In genomic region chr1:51491166-51491981, GRCh38 we compare ENCODE assay signal across 9 cellular contexts. TPM values are rescaled to one million over a fixed set of nuclear protein-coding genes. Genes with fewer than 3 reads are reported as not detected.
DNase-seq lines count a peak whose midpoint lies in the region; ATAC-seq and TF ChIP-seq lines count a peak whose summit lies in the region.
"Had no signal": no experiment of that assay in that cellular context is flagged by ENCODE, and none has a peak within 500 bp of the region (broad histone marks: within the 10 kb centered on the region; RNA-seq: fewer than 3 reads in every experiment).

No MANE protein-coding gene starts in this region.

- H3K4me1 ChIP-seq in PC-9 (replicated peaks; ENCODE audit: insufficient read depth) (peaks cover 19% of the 10 kb centered on the region), mucosa of descending colon (ENCODE audit: low read depth) (peaks cover 47% of the 10 kb centered on the region)

- H3K36me3 ChIP-seq in PC-9 (ENCODE audit: low read depth): 0 out of 2 replicates have a peak, but pooled peaks cover 7% of the 10 kb centered on the region
- no peaks in the 10 kb centered on the region for H3K36me3 ChIP-seq in mucosa of descending colon (ENCODE audit: low read depth)
- H3K36me3 ChIP-seq: brain microvascular endothelial cell had no signal

- H3K79me2 ChIP-seq in PC-9 (ENCODE audit: low read depth): peaks cover 87% of the 10 kb centered on the region

- H3K4me3 ChIP-seq in GM12865 (ENCODE audit: low read depth, low read length) (peak overlapping the region; percentile 36; the same call in 1 of the 2 replicates), PC-9 (no peak overlapping the region), mucosa of descending colon (no peak overlapping the region)

- peak overlapping the region; percentile 23; the same call in 1 of the 2 replicates for H3K27ac ChIP-seq in PC-9
- H3K27ac ChIP-seq: brain microvascular endothelial cell had no signal

- intact Hi-C loops in PC-9 (cut with micrococcal nuclease; ENCODE audit: unreplicated experiment): no loop called here
- intact Hi-C loops in mucosa of descending colon (cut with DNase I, micrococcal nuclease): no loop called here
- intact Hi-C loops in activated T-helper 2 cell treated with anti-CD3 and anti-CD28 coated beads, Interferon-gamma antibody, Interleukin-2, Interleukin-4, amounts not matched to agents 10 μg/mL and 5 μg/mL and 100 μg/mL, durations not matched to agents 14 hours and 24 hours and 36 hours (cut with micrococcal nuclease): no loop called here

- H3K27ac Mint-ChIP-seq in activated T-helper 2 cell treated with anti-CD3 and anti-CD28 coated beads, Interferon-gamma antibody, Interleukin-2, Interleukin-4, amounts not matched to agents 10 μg/mL and 5 μg/mL and 100 μg/mL, durations not matched to agents 14 hours and 24 hours and 36 hours: no peak overlapping the region

- peaks cover 10% of the 10 kb centered on the region for H3K36me3 Mint-ChIP-seq in activated T-helper 2 cell treated with anti-CD3 and anti-CD28 coated beads, Interferon-gamma antibody, Interleukin-2, Interleukin-4, amounts not matched to agents 10 μg/mL and 5 μg/mL and 100 μg/mL, durations not matched to agents 14 hours and 24 hours and 36 hours (ENCODE audit: low read depth)

- no TSS peak for BruUV-seq in PC-9 (replicated peaks; lab: Mats Ljungman, UMichigan)

- POLR2A ChIA-PET in PC-9 (lab: Charles Lee; ENCODE audit: unreplicated experiment): interaction anchor here (0.6 kb wide), 1 partner anchor 64 kb away, joined by 4 read pairs; no protein-coding TSS in a partner anchor

- no peaks in the 10 kb centered on the region for H3K27me3 ChIP-seq in PC-9 (ENCODE audit: insufficient read depth, low read depth)
- H3K27me3 ChIP-seq: brain microvascular endothelial cell had no signal

- ATAC-seq in GM21717 (IDR thresholded peaks at IDR 0.05; ENCODE audit: unreplicated experiment): peak; percentile 60
- ATAC-seq in mucosa of descending colon: peak; percentile 92

- TF ChIP-seq CTCF in GM12865 (IDR thresholded peaks at IDR 0.05; ENCODE audit: insufficient read depth, low read depth, low read length, missing control alignments) (no peak), PC-9 (conservative IDR thresholded peaks at IDR 0.05) (no peak), mucosa of descending colon (IDR thresholded peaks at IDR 0.05) (no peak)

- no peak overlapping the region for H3K4me3 Mint-ChIP-seq in activated T-helper 2 cell treated with anti-CD3 and anti-CD28 coated beads, Interferon-gamma antibody, Interleukin-2, Interleukin-4, amounts not matched to agents 10 μg/mL and 5 μg/mL and 100 μg/mL, durations not matched to agents 14 hours and 24 hours and 36 hours (ENCODE audit: low read depth)

- peaks cover 25% of the 10 kb centered on the region for H3K4me1 Mint-ChIP-seq in activated T-helper 2 cell treated with anti-CD3 and anti-CD28 coated beads, Interferon-gamma antibody, Interleukin-2, Interleukin-4, amounts not matched to agents 10 μg/mL and 5 μg/mL and 100 μg/mL, durations not matched to agents 14 hours and 24 hours and 36 hours (ENCODE audit: low read depth)

- H2AFZ ChIP-seq in PC-9: no peak overlapping the region

- H3K9me3 ChIP-seq in PC-9 (ENCODE audit: insufficient read depth, low read depth) (no peaks in the 10 kb centered on the region), mucosa of descending colon (no peaks in the 10 kb centered on the region)

- H3K9me2 ChIP-seq in PC-9 (ENCODE audit: insufficient read depth): no peaks in the 10 kb centered on the region

- H4K20me1 ChIP-seq in PC-9 (ENCODE audit: insufficient read depth): peaks cover 9% of the 10 kb centered on the region; the same call in 1 of the 2 replicates

- no peaks in the 10 kb centered on the region for H3K27me3 Mint-ChIP-seq in activated T-helper 2 cell treated with anti-CD3 and anti-CD28 coated beads, Interferon-gamma antibody, Interleukin-2, Interleukin-4, amounts not matched to agents 10 μg/mL and 5 μg/mL and 100 μg/mL, durations not matched to agents 14 hours and 24 hours and 36 hours (ENCODE audit: low read depth)

- CTCF ChIA-PET in PC-9 (lab: Charles Lee): interaction anchor here (0.6 to 0.8 kb wide), 2 partner anchors 12 to 313 kb away, joined by 5 to 8 read pairs; no protein-coding TSS in a partner anchor

- H3K4me2 ChIP-seq in PC-9: peak overlapping the region; percentile 40

- peaks cover 27% of the 10 kb centered on the region; the same call in 1 of the 2 replicates for H3F3A ChIP-seq in PC-9 (ENCODE audit: insufficient read depth, low read depth)

- peak; percentile 53 for DNase-seq in GM12865 (ENCODE audit: low read depth)
- DNase-seq in PC-9: peak in 1 of 2 experiments; percentile 38
- DNase-seq in mucosa of descending colon: peak in 2 of 3 donors; percentile 38 to 60
- DNase-seq in activated T-helper 2 cell treated with anti-CD3 and anti-CD28 coated beads, Interferon-gamma antibody, Interleukin-2, Interleukin-4, amounts not matched to agents 10 μg/mL and 5 μg/mL and 100 μg/mL, durations not matched to agents 14 hours and 24 hours and 36 hours (ENCODE audit: low spot score): no peak
- no peak for DNase-seq in activated naive CD4-positive, alpha-beta T cell treated with anti-CD3 and anti-CD28 coated beads, Interleukin-2, amount 50 U/mL, for 16 hours
- no peak for DNase-seq in T1000 (lab: John Stamatoyannopoulos, UW)
- no peak for DNase-seq in pons (ENCODE audit: low spot score)
- DNase-seq: brain microvascular endothelial cell had no signal

- no peaks in the 10 kb centered on the region for H3K9me3 Mint-ChIP-seq in activated T-helper 2 cell treated with anti-CD3 and anti-CD28 coated beads, Interferon-gamma antibody, Interleukin-2, Interleukin-4, amounts not matched to agents 10 μg/mL and 5 μg/mL and 100 μg/mL, durations not matched to agents 14 hours and 24 hours and 36 hours

RNA-seq across cellular contexts. Expression of gene EPS15, which starts 27.7 kb away (rescaled TPM):
- 60.1 and 61.0 TPM in 2 replicates for total RNA-seq in PC-9 (2021)
- 10 to 100 TPM; 50.0 to 85.5 (median 54.0) TPM for total RNA-seq in mucosa of descending colon
- 50.1 and 54.1 TPM in 2 replicates for total RNA-seq in activated T-helper 2 cell treated with anti-CD3 and anti-CD28 coated beads, Interferon-gamma antibody, Interleukin-2, Interleukin-4, amounts not matched to agents 10 μg/mL and 5 μg/mL and 100 μg/mL, durations not matched to agents 14 hours and 24 hours and 36 hours

Comparison
In these comparisons a context has a peak if more than half of its experiments do, and no peak if none do; other contexts are left out.
1. DNase-seq: peak in GM12865 (single experiment) and mucosa of descending colon (2 of 3); none in activated T-helper 2 cell treated with anti-CD3 and anti-CD28 coated beads, Interferon-gamma antibody, Interleukin-2, Interleukin-4, amounts not matched to agents 10 μg/mL and 5 μg/mL and 100 μg/mL, durations not matched to agents 14 hours and 24 hours and 36 hours (single experiment), activated naive CD4-positive, alpha-beta T cell treated with anti-CD3 and anti-CD28 coated beads, Interleukin-2, amount 50 U/mL, for 16 hours (single experiment), T1000 (single experiment) and pons (single experiment).